1 cellular context compared by ENCODE assay signal in genomic region chr12:65672441-65672840, GRCh38.
TF ChIP-seq lines count a peak whose summit lies in the region.

No MANE protein-coding gene starts in this region.

TF ChIP-seq in GM23338, 12 proteins besides CTCF, POLR2A, EP300 and RAD21 (continued from another document):
- TF ChIP-seq ZNF462 (CRISPR knock-in tag; IDR thresholded peaks at IDR 0.05): no peak
- no peak for TF ChIP-seq ETS1 (IDR thresholded peaks at IDR 0.05)
